Comparison of ENCODE assay signal across 25 cellular contexts in the genomic region with DNA sequence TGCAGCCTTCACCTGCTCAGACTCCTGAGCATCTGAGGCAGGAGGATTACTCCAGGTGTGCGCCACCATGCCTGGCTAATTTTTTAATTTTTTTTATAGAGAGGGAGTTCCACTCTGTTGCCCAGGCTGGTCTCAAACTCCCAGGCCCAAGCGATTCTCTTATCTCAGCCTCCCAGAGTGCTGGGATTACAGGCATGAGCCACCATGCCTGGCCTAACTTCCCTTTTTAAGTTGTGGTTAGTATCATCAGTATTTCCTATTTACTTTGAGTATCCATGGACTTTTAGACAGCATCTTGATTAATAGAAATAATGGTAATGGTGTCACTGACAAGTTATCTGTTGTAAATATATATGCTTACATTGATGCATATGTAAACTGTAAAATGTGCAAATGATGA.
A peak's percentile ranks its signal among the peaks of the same experiment; 100 is the strongest.
DNase-seq lines count a peak whose midpoint lies in the region; ATAC-seq and TF ChIP-seq lines count a peak whose summit lies in the region.
"Had no signal": no experiment of that assay in that cellular context is flagged by ENCODE, and none has a peak within 500 bp of the region (broad histone marks: within the 10 kb centered on the region; RNA-seq: fewer than 3 reads in every experiment).

No MANE protein-coding gene starts in this region.

- H3K4me3 Mint-ChIP-seq in endodermal cell: no peak overlapping the region
- no peak overlapping the region for H3K4me3 Mint-ChIP-seq in activated CD8-positive, alpha-beta T cell treated with anti-CD3 and anti-CD28 coated beads, Interleukin-2, amount 10 ng/mL, durations not matched to agents 7 days and 5 days
- H3K4me3 Mint-ChIP-seq: activated B cell treated with CpG ODN at 0.5 μM for 24 hours; activated CD4-positive, alpha-beta memory T cell treated with anti-CD3 and anti-CD28 coated beads, Interleukin-2, amount 10 ng/mL, durations not matched to agents 7 days and 5 days had no signal

- peak overlapping the region; percentile 31 for H3K27ac Mint-ChIP-seq in endodermal cell
- no peak overlapping the region for H3K27ac Mint-ChIP-seq in activated CD8-positive, alpha-beta T cell treated with anti-CD3 and anti-CD28 coated beads, Interleukin-2, amount 10 ng/mL, durations not matched to agents 7 days and 5 days
- H3K27ac Mint-ChIP-seq: activated B cell treated with CpG ODN at 0.5 μM for 24 hours; activated CD4-positive, alpha-beta memory T cell treated with anti-CD3 and anti-CD28 coated beads, Interleukin-2, amount 10 ng/mL, durations not matched to agents 7 days and 5 days had no signal

- peaks cover 35% of the 10 kb centered on the region for H3K4me1 Mint-ChIP-seq in endodermal cell
- H3K4me1 Mint-ChIP-seq in activated CD8-positive, alpha-beta T cell treated with anti-CD3 and anti-CD28 coated beads, Interleukin-2, amount 10 ng/mL, durations not matched to agents 7 days and 5 days (ENCODE audit: low read depth): no peaks in the 10 kb centered on the region
- H3K4me1 Mint-ChIP-seq: activated CD4-positive, alpha-beta memory T cell treated with anti-CD3 and anti-CD28 coated beads, Interleukin-2, amount 10 ng/mL, durations not matched to agents 7 days and 5 days had no signal

- no peak overlapping the region for H3K4me3 ChIP-seq in endodermal cell (ENCODE audit: low read length)
- H3K4me3 ChIP-seq: lung, upper lobe of left lung had no signal

- H3K4me1 ChIP-seq in endodermal cell (ENCODE audit: control insufficient read depth, insufficient read depth, low read length): peaks cover 12% of the 10 kb centered on the region

- POLR2A ChIA-PET in activated CD8-positive, alpha-beta T cell treated with anti-CD3 and anti-CD28 coated beads, Interleukin-2, amount 10 ng/mL, durations not matched to agents 7 days and 5 days (lab: Charles Lee): no interaction called here

- TF ChIP-seq CTCF in endodermal cell (conservative IDR thresholded peaks at IDR 0.05): no peak

- H3K36me3 ChIP-seq in endodermal cell (ENCODE audit: control insufficient read depth, insufficient read depth, low read length): peaks cover 7% of the 10 kb centered on the region
- H3K36me3 ChIP-seq: upper lobe of left lung had no signal

- in situ Hi-C loops in KBM-7 (cut with MboI; ENCODE audit: low pct_unique_long_range_greater_than_20kb, low sequenced_read_pairs): no loop called here

- no peak overlapping the region for H3K9ac ChIP-seq in endodermal cell (ENCODE audit: extremely low read depth, low read length, poor library complexity, severe bottlenecking)

- H3K9me3 ChIP-seq in endodermal cell (ENCODE audit: control insufficient read depth, low read length): no peaks in the 10 kb centered on the region
- H3K9me3 ChIP-seq: upper lobe of left lung had no signal

- peak; percentile 67 to 72 for DNase-seq in AML-193 (lab: John Stamatoyannopoulos, UW)
- DNase-seq in KBM-7: peak; percentile 92
- DNase-seq in OCI-M2 (lab: John Stamatoyannopoulos, UW; ENCODE audit: unreplicated experiment): peak; percentile 28
- no peak for DNase-seq in endodermal cell
- DNase-seq in activated CD8-positive, alpha-beta T cell treated with anti-CD3 and anti-CD28 coated beads, Interleukin-2, amount 10 ng/mL, durations not matched to agents 7 days and 5 days: no peak
- DNase-seq in D341Med (ENCODE audit: low spot score): no peak
- DNase-seq in NCI-H226: no peak
- DNase-seq: activated B cell treated with CpG ODN at 0.5 μM for 24 hours; activated CD4-positive, alpha-beta memory T cell treated with anti-CD3 and anti-CD28 coated beads, Interleukin-2, amount 10 ng/mL, durations not matched to agents 7 days and 5 days; activated naive CD4-positive, alpha-beta T cell treated with Interleukin-2 at 50 U/mL for 16 hours; activated T-cell treated with anti-CD3 and anti-CD28 coated beads, Interleukin-2, amount 50 U/mL, for 1 hour; dermis blood vessel endothelial cell; DMS 273 treated with DMSO at 0.1 percent for 48 hours; islet precursor cell; KG1; NCI-H1105; NCI-H510A; NK-92 treated with Interleukin-12 subunit alpha and Interleukin-12 subunit beta, amount 100 ng/mL, for 24 hours; nucleus accumbens; Right ventricle myocardium superior; stimulated activated CD4-positive, alpha-beta T cell treated with anti-CD3 and anti-CD28 coated beads, Interleukin-12 subunit alpha, Interleukin-12 subunit beta, amount 100 ng/mL, for 4 hours; upper lobe of left lung had no signal

- CTCF ChIA-PET in activated CD8-positive, alpha-beta T cell treated with anti-CD3 and anti-CD28 coated beads, Interleukin-2, amount 10 ng/mL, durations not matched to agents 7 days and 5 days (lab: Charles Lee): no interaction called here

- ATAC-seq in activated CD8-positive, alpha-beta T cell treated with anti-CD3 and anti-CD28 coated beads, Interleukin-2, amount 10 ng/mL, durations not matched to agents 7 days and 5 days: no peak
- ATAC-seq in HG03457 (IDR thresholded peaks at IDR 0.05; ENCODE audit: unreplicated experiment): no peak

- H3K27me3 ChIP-seq in endodermal cell (ENCODE audit: control insufficient read depth, insufficient read depth, low read length, poor library complexity, severe bottlenecking): no peaks in the 10 kb centered on the region
- H3K27me3 ChIP-seq: upper lobe of left lung had no signal

- no peak overlapping the region for H3K27ac ChIP-seq in endodermal cell (ENCODE audit: low read depth, low read length)
- H3K27ac ChIP-seq: epithelial cell of prostate had no signal

- H3K27me3 Mint-ChIP-seq in endodermal cell (ENCODE audit: insufficient read depth): no peaks in the 10 kb centered on the region
- H3K27me3 Mint-ChIP-seq in activated CD8-positive, alpha-beta T cell treated with anti-CD3 and anti-CD28 coated beads, Interleukin-2, amount 10 ng/mL, durations not matched to agents 7 days and 5 days (ENCODE audit: low read depth): peaks cover 12% of the 10 kb centered on the region
- H3K27me3 Mint-ChIP-seq: activated B cell treated with CpG ODN at 0.5 μM for 24 hours had no signal

- 79 to 80% methylated on average over 2 of the region's 2 CpGs for WGBS in endodermal cell (ENCODE audit: insufficient coverage in 1 of 2, insufficient read length in 1 of 2), 2 experiments

- no peaks in the 10 kb centered on the region for H3K9me3 Mint-ChIP-seq in endodermal cell
- H3K9me3 Mint-ChIP-seq in activated CD8-positive, alpha-beta T cell treated with anti-CD3 and anti-CD28 coated beads, Interleukin-2, amount 10 ng/mL, durations not matched to agents 7 days and 5 days (ENCODE audit: insufficient read depth): no peaks in the 10 kb centered on the region
- H3K9me3 Mint-ChIP-seq: activated B cell treated with CpG ODN at 0.5 μM for 24 hours; activated CD4-positive, alpha-beta memory T cell treated with anti-CD3 and anti-CD28 coated beads, Interleukin-2, amount 10 ng/mL, durations not matched to agents 7 days and 5 days had no signal

- peaks cover 13% of the 10 kb centered on the region for H3K36me3 Mint-ChIP-seq in endodermal cell (ENCODE audit: low read depth)
- no peaks in the 10 kb centered on the region for H3K36me3 Mint-ChIP-seq in activated CD8-positive, alpha-beta T cell treated with anti-CD3 and anti-CD28 coated beads, Interleukin-2, amount 10 ng/mL, durations not matched to agents 7 days and 5 days (ENCODE audit: low read depth)

Comparison
In these comparisons a context has a peak if more than half of its experiments do, and no peak if none do; other contexts are left out.
1. DNase-seq: peak in AML-193 (2 of 2), KBM-7 (single experiment) and OCI-M2 (single experiment); none in endodermal cell (single experiment), activated CD8-positive, alpha-beta T cell treated with anti-CD3 and anti-CD28 coated beads, Interleukin-2, amount 10 ng/mL, durations not matched to agents 7 days and 5 days (single experiment), D341Med (single experiment) and NCI-H226 (single experiment).